Comparison of ENCODE assay signal across 12 cellular contexts in genomic region chr19:13024958-13025653, GRCh38. TPM values are rescaled to one million over a fixed set of nuclear protein-coding genes. Genes with fewer than 3 reads are reported as not detected.
A peak's percentile ranks its signal among the peaks of the same experiment; 100 is the strongest.
DNase-seq lines count a peak whose midpoint lies in the region; ATAC-seq and TF ChIP-seq lines count a peak whose summit lies in the region.
"Had no signal": no experiment of that assay in that cellular context is flagged by ENCODE, and none has a peak within 500 bp of the region (broad histone marks: within the 10 kb centered on the region; RNA-seq: fewer than 3 reads in every experiment).

No MANE protein-coding gene starts in this region.

- H3K4me3 ChIP-seq in heart right ventricle (peak overlapping the region in 9 of 10 donors; percentile 22 to 56 (median 50)), choroid plexus epithelial cell (ENCODE audit: low read depth, low read length) (peak overlapping the region; percentile 58), mucosa of stomach (ENCODE audit: low read length) (peak overlapping the region; percentile 45), aorta (ENCODE audit: low read length in 2 of 2) (peak overlapping the region; percentile 25 to 54)

- H3K9ac ChIP-seq in mucosa of stomach (ENCODE audit: low read length), result peak overlapping the region; percentile 51

- WGBS in heart right ventricle, 2 donors, result 53 to 59% methylated on average over 45 of the region's 45 CpGs
- WGBS in aorta, 2 donors, result 33 to 34% methylated on average over 45 of the region's 45 CpGs

- H3K4me1 ChIP-seq in heart right ventricle (peaks cover 21 to 99% (median 89%) of the 10 kb centered on the region in 9 donors), mucosa of stomach (ENCODE audit: control insufficient read depth, insufficient read depth, low read length) (peaks cover 72% of the 10 kb centered on the region), aorta (ENCODE audit: control insufficient read depth in 1 of 2, insufficient read depth in 2 of 2, low read length in 2 of 2) (peaks cover 4 to 6% of the 10 kb centered on the region in 2 donors)

- H3K27me3 ChIP-seq in heart right ventricle, result peaks cover 0 to 18% (median 0%) of the 10 kb centered on the region in 7 donors
- H3K27me3 ChIP-seq in mucosa of stomach (ENCODE audit: control insufficient read depth, insufficient read depth, low read length), result no peaks in the 10 kb centered on the region
- no peaks in the 10 kb centered on the region for H3K27me3 ChIP-seq in aorta (ENCODE audit: control insufficient read depth in 1 of 2, insufficient read depth in 2 of 2, low read length in 1 of 2)

- H3K36me3 ChIP-seq in heart right ventricle (peaks cover 0 to 37% (median 0%) of the 10 kb centered on the region in 9 donors), mucosa of stomach (ENCODE audit: control insufficient read depth, insufficient read depth, low read length) (no peaks in the 10 kb centered on the region), aorta (ENCODE audit: control insufficient read depth in 1 of 2, insufficient read depth in 2 of 2, low read length in 1 of 2) (no peaks in the 10 kb centered on the region)

- H3K27ac ChIP-seq in heart right ventricle, result peak overlapping the region in 8 of 10 donors; percentile 33 to 96 (median 90)
- peak overlapping the region; percentile 94 for H3K27ac ChIP-seq in aorta (ENCODE audit: low read depth in 1 of 2, low read length in 2 of 2)

- DNase-seq in heart right ventricle, result no peak
- no peak for DNase-seq in Right ventricle myocardium inferior (ENCODE audit: missing footprints)
- no peak for DNase-seq in choroid plexus epithelial cell (ENCODE audit: low read depth)
- no peak for DNase-seq in aorta
- DNase-seq in cortex of kidney (lab: John Stamatoyannopoulos, UW), result no peak
- DNase-seq: CD4-positive, alpha-beta memory T cell; foreskin melanocyte; Karpas-422; stimulated activated CD4-positive, alpha-beta T cell treated with anti-CD3 and anti-CD28 coated beads, Interleukin-4, amount 100 ng/mL, for 4 hours had no signal

- no peak for TF ChIP-seq CTCF in heart right ventricle (IDR thresholded peaks at IDR 0.05)
- no peak for TF ChIP-seq CTCF in choroid plexus epithelial cell (conservative IDR thresholded peaks at IDR 0.05; ENCODE audit: low read depth, low read length)

- no peaks in the 10 kb centered on the region for H3K9me3 ChIP-seq in heart right ventricle
- H3K9me3 ChIP-seq in mucosa of stomach (ENCODE audit: control insufficient read depth, low read length), result no peaks in the 10 kb centered on the region
- no peaks in the 10 kb centered on the region for H3K9me3 ChIP-seq in aorta (ENCODE audit: control insufficient read depth, low read length)

- intact Hi-C loops in heart right ventricle (cut with DNase I), result loop anchor here in 6 of 10 donors (5.0 kb wide), 4 partner anchors 32 to 38 kb away; no protein-coding TSS in a partner anchor
- intact Hi-C loops in Right ventricle myocardium inferior (cut with DNase I), result loop anchor here (5.0 kb wide), 1 partner anchor 37 kb away; no protein-coding TSS in a partner anchor
- intact Hi-C loops in aorta (cut with DNase I), result loop anchor here in 1 of 2 donors (5.0 kb wide), 1 partner anchor 37 kb away; no protein-coding TSS in a partner anchor

- ATAC-seq in heart right ventricle (no peak), Right ventricle myocardium inferior (no peak), aorta (ENCODE audit: low FRiP score) (no peak), HG02588 (IDR thresholded peaks at IDR 0.05; ENCODE audit: unreplicated experiment) (no peak), HG03097 (IDR thresholded peaks at IDR 0.05; ENCODE audit: low FRiP score, unreplicated experiment) (no peak)

RNA-seq across cellular contexts. Expression of gene NFIX, which starts 29.8 kb away (rescaled TPM):
- 100 to 1,000 TPM; 111 to 162 (median 145) TPM for total RNA-seq in heart right ventricle
- 10 to 100 TPM; 16.8 to 34.2 TPM for polyA plus RNA-seq in heart right ventricle
- 159 TPM for total RNA-seq in Right ventricle myocardium inferior
- 100 to 1,000 TPM; 184 to 327 TPM for total RNA-seq in aorta
- polyA plus RNA-seq in aorta, result 10 to 100 TPM; 45.5 to 49.8 TPM

RNA-seq across cellular contexts. Expression of gene DAND5, which starts 55.7 kb away (rescaled TPM):
- total RNA-seq in heart right ventricle, result 10 to 100 TPM in 5 of 10 donors, 1 to 10 TPM in 5; 7.3 to 14.4 (median 10.1) TPM
- 1 to 10 TPM in 1 of 2 donors, under 1 TPM in 1; 0.71 to 4.2 TPM for polyA plus RNA-seq in heart right ventricle
- 9.9 TPM for total RNA-seq in Right ventricle myocardium inferior
- total RNA-seq in aorta, result not detected
- polyA plus RNA-seq in aorta, result under 1 TPM in 1 of 2 donors, not detected in 1; 0.13 TPM
- total RNA-seq: CD4-positive, alpha-beta memory T cell had no signal
- polyA plus RNA-seq: CD4-positive, alpha-beta memory T cell had no signal
